Comparison of ENCODE assay signal across 18 cellular contexts in genomic region chr18:38872342-38872741, GRCh38.
DNase-seq lines count a peak whose midpoint lies in the region; ATAC-seq and TF ChIP-seq lines count a peak whose summit lies in the region.
"Had no signal": no experiment of that assay in that cellular context is flagged by ENCODE, and none has a peak within 500 bp of the region (broad histone marks: within the 10 kb centered on the region; RNA-seq: fewer than 3 reads in every experiment).

No MANE protein-coding gene starts in this region.

- WGBS in stomach, 5 donors: 51 to 85% (median 75%) methylated on average over 3 of the region's 3 CpGs

- no peak for TF ChIP-seq CTCF in GM12865 (IDR thresholded peaks at IDR 0.05; ENCODE audit: insufficient read depth, low read depth, low read length, missing control alignments)
- no peak for TF ChIP-seq CTCF in stomach (IDR thresholded peaks at IDR 0.05)
- no peak for TF ChIP-seq CTCF in left lung (IDR thresholded peaks at IDR 0.05)

- H3K4me1 ChIP-seq in stomach (no peaks in the 10 kb centered on the region), left lung (no peaks in the 10 kb centered on the region)
- H3K4me1 ChIP-seq: A549, Caco-2 had no signal

- no peak for TF ChIP-seq EP300 in stomach (IDR thresholded peaks at IDR 0.05)

- H3K27me3 ChIP-seq in stomach (no peaks in the 10 kb centered on the region), left lung (no peaks in the 10 kb centered on the region)
- H3K27me3 ChIP-seq: BLaER1 treated with 17β-estradiol and CSF1 and Interleukin-3, amounts not matched to agents 10 nM and 100 nM had no signal

- ATAC-seq in GM18867 (IDR thresholded peaks at IDR 0.05; ENCODE audit: unreplicated experiment) (peak; percentile 92), HG02798 (IDR thresholded peaks at IDR 0.05; ENCODE audit: poor library complexity, unreplicated experiment) (peak; percentile 73), left cardiac atrium (no peak), left lung (no peak)
- ATAC-seq: A549; CD8-positive, alpha-beta T cell; GM12878 had no signal

- DNase-seq in GM12865 (ENCODE audit: low read depth) (peak; percentile 32), stomach (no peak), left cardiac atrium (no peak), left lung (no peak)
- DNase-seq: AML-193; Caco-2; Calu3; CD4-positive, alpha-beta T cell; CD8-positive, alpha-beta T cell; DMS79 treated with DMSO at 0.1 percent for 48 hours; GF-D8 had no signal

- no peak overlapping the region for H3K27ac ChIP-seq in stomach
- no peak overlapping the region for H3K27ac ChIP-seq in left lung
- H3K27ac ChIP-seq: 22Rv1; A549; BLaER1 treated with 17β-estradiol and CSF1 and Interleukin-3, amounts not matched to agents 10 nM and 100 nM; C4-2B had no signal

- no peaks in the 10 kb centered on the region for H3K9me3 ChIP-seq in stomach
- no peaks in the 10 kb centered on the region for H3K9me3 ChIP-seq in left lung
- H3K9me3 ChIP-seq: A549, Caco-2 had no signal

- TF ChIP-seq POLR2A in stomach (IDR thresholded peaks at IDR 0.05): no peak

- no peak overlapping the region for H3K4me3 ChIP-seq in GM12865 (ENCODE audit: low read depth, low read length)
- no peak overlapping the region for H3K4me3 ChIP-seq in stomach
- no peak overlapping the region for H3K4me3 ChIP-seq in left lung
- H3K4me3 ChIP-seq: A549; BLaER1 treated with 17β-estradiol and CSF1 and Interleukin-3, amounts not matched to agents 10 nM and 100 nM; GM12878 had no signal

- intact Hi-C loops in stomach (cut with DNase I; ENCODE audit: low total_unique reads) (no loop called here), left cardiac atrium (cut with DNase I) (no loop called here), left lung (cut with DNase I) (no loop called here)

- H3K36me3 ChIP-seq in stomach (no peaks in the 10 kb centered on the region), left lung (no peaks in the 10 kb centered on the region)
- H3K36me3 ChIP-seq: BLaER1 treated with 17β-estradiol and CSF1 and Interleukin-3, amounts not matched to agents 10 nM and 100 nM had no signal

Comparison
In these comparisons a context has a peak if more than half of its experiments do, and no peak if none do; other contexts are left out.
1. ATAC-seq: peak in GM18867 (single experiment) and HG02798 (single experiment); none in left cardiac atrium (0 of 2) and left lung (single experiment).